ENCODE assay signal across 8 cellular contexts in genomic region chr15:75335705-75336355, GRCh38. TPM values are rescaled to one million over a fixed set of nuclear protein-coding genes. Genes with fewer than 3 reads are reported as not detected.
DNase-seq lines count a peak whose midpoint lies in the region; ATAC-seq and TF ChIP-seq lines count a peak whose summit lies in the region.

Gene COMMD4 (plus strand): TSS chr15:75336063. CDS start chr15:75336090, 27 bp downstream.

- peak within 1 kb of the TSS; percentile 90 for H3K4me3 Mint-ChIP-seq in activated T-cell treated with anti-CD3 and anti-CD28 coated beads, Interleukin-2, amount 50 U/mL, for 4 hours

- peak within 1 kb of the TSS; percentile 81 for H3K4me2 ChIP-seq in PC-9

- DNase-seq in SIG-M5 treated with dmso at 0.1 percent for 504 hours (lab: John Stamatoyannopoulos, UW; ENCODE audit: unreplicated experiment) (peak; percentile 77), SIG-M5 (lab: John Stamatoyannopoulos, UW) (no peak), HuH-7.5 (ENCODE audit: low spot score) (peak; percentile 82), PC-9 (peak; percentile 85 to 92)
- peak; percentile 54 for DNase-seq in activated T-cell treated with anti-CD3 and anti-CD28 coated beads, Interleukin-2, amount 50 U/mL, for 4 hours
- DNase-seq in stimulated activated CD8-positive, alpha-beta memory T cell treated with anti-CD3 and anti-CD28 coated beads, Interleukin-4, amount 100 ng/mL, for 24 hours (ENCODE audit: low read depth) = peak; percentile 74

- H4K20me1 ChIP-seq in PC-9 (ENCODE audit: insufficient read depth) = no peaks in the 10 kb centered on the region

- H3K4me1 ChIP-seq in PC-9 (replicated peaks; ENCODE audit: insufficient read depth) (peaks cover 15% of the 10 kb centered on the region; the same call in 1 of the 2 replicates), esophagus (ENCODE audit: control insufficient read depth in 2 of 2, insufficient read depth in 2 of 2, low read length in 1 of 2) (peaks cover 0 to 4% of the 10 kb centered on the region in 2 donors), mucosa of rectum (ENCODE audit: control insufficient read depth in 2 of 2, insufficient read depth in 2 of 2, low read length in 2 of 2) (peaks cover 8 to 15% of the 10 kb centered on the region in 2 donors)

- H3K79me2 ChIP-seq in PC-9 (ENCODE audit: low read depth) = peaks cover 10% of the 10 kb centered on the region; the same call in 1 of the 2 replicates

- no TSS peak for BruUV-seq in PC-9 (replicated peaks; lab: Mats Ljungman, UMichigan)

- H2AFZ ChIP-seq in PC-9 = peak within 1 kb of the TSS; percentile 80

- H3K9me3 ChIP-seq in PC-9 (ENCODE audit: insufficient read depth, low read depth) (no peaks in the 10 kb centered on the region), esophagus (ENCODE audit: control insufficient read depth in 2 of 2, insufficient read depth in 1 of 2, low read depth in 1 of 2, low read length in 1 of 2) (no peaks in the 10 kb centered on the region), mucosa of rectum (ENCODE audit: control insufficient read depth in 2 of 2, low read length in 2 of 2) (no peaks in the 10 kb centered on the region)

- no peak for TF ChIP-seq CTCF in PC-9 (conservative IDR thresholded peaks at IDR 0.05)

- ATAC-seq in activated T-cell treated with anti-CD3 and anti-CD28 coated beads, Interleukin-2, amount 50 U/mL, for 4 hours = peak; percentile 86 to 89

- peaks cover 10% of the 10 kb centered on the region for H3K36me3 Mint-ChIP-seq in activated T-cell treated with anti-CD3 and anti-CD28 coated beads, Interleukin-2, amount 50 U/mL, for 4 hours (ENCODE audit: insufficient read depth)

- H3K27ac ChIP-seq in PC-9 (0 out of 2 replicates have a peak within 1 kb of the TSS, but pooled peaks have one; percentile 2), esophagus (ENCODE audit: low read depth in 2 of 2, low read length in 1 of 2) (peak within 1 kb of the TSS in 1 of 2 donors; percentile 80), mucosa of rectum (ENCODE audit: low read depth in 2 of 2, low read length in 2 of 2) (peak within 1 kb of the TSS in 1 of 2 donors; percentile 9)

- no peaks in the 10 kb centered on the region for H3K9me2 ChIP-seq in PC-9 (ENCODE audit: insufficient read depth)

- H3K9me3 Mint-ChIP-seq in activated T-cell treated with anti-CD3 and anti-CD28 coated beads, Interleukin-2, amount 50 U/mL, for 4 hours = no peaks in the 10 kb centered on the region

- no peaks in the 10 kb centered on the region; the same call in 1 of the 2 replicates for H3K36me3 ChIP-seq in PC-9 (ENCODE audit: low read depth)
- H3K36me3 ChIP-seq in esophagus (ENCODE audit: control insufficient read depth in 2 of 2, insufficient read depth in 2 of 2, low read length in 1 of 2) = peaks cover 0 to 10% of the 10 kb centered on the region in 2 donors
- H3K36me3 ChIP-seq in mucosa of rectum (ENCODE audit: control insufficient read depth in 2 of 2, insufficient read depth in 2 of 2, low read length in 2 of 2) = peaks cover 0 to 9% of the 10 kb centered on the region in 2 donors

- H3K9ac ChIP-seq in mucosa of rectum (ENCODE audit: low read depth in 1 of 2, low read length in 2 of 2) = peak within 1 kb of the TSS; percentile 73 to 75

- intact Hi-C loops in PC-9 (cut with micrococcal nuclease; ENCODE audit: unreplicated experiment) = no loop called here

- H3F3A ChIP-seq in PC-9 (ENCODE audit: insufficient read depth, low read depth) = no peaks in the 10 kb centered on the region; the same call in 1 of the 2 replicates

- H3K27me3 Mint-ChIP-seq in activated T-cell treated with anti-CD3 and anti-CD28 coated beads, Interleukin-2, amount 50 U/mL, for 4 hours (ENCODE audit: low read depth) = no peaks in the 10 kb centered on the region

- H3K27me3 ChIP-seq in PC-9 (ENCODE audit: insufficient read depth, low read depth) (no peaks in the 10 kb centered on the region), esophagus (ENCODE audit: control insufficient read depth in 1 of 2, insufficient read depth in 2 of 2, low read length in 2 of 2) (no peaks in the 10 kb centered on the region), mucosa of rectum (ENCODE audit: control insufficient read depth in 2 of 2, insufficient read depth in 2 of 2, low read length in 2 of 2) (no peaks in the 10 kb centered on the region)

- peaks cover 20% of the 10 kb centered on the region for H3K4me1 Mint-ChIP-seq in activated T-cell treated with anti-CD3 and anti-CD28 coated beads, Interleukin-2, amount 50 U/mL, for 4 hours (ENCODE audit: low read depth)

- H3K4me3 ChIP-seq in PC-9 (peak within 1 kb of the TSS; percentile 63), esophagus (ENCODE audit: low read depth in 1 of 2, low read length in 2 of 2) (peak within 1 kb of the TSS; percentile 60 to 78), mucosa of rectum (ENCODE audit: low read length in 2 of 2) (peak within 1 kb of the TSS; percentile 73 to 85)

- POLR2A ChIA-PET in PC-9 (lab: Charles Lee; ENCODE audit: unreplicated experiment) = interaction anchor here (0.7 kb wide), 1 partner anchor 460 kb away, joined by 3 read pairs; no protein-coding TSS in a partner anchor

- WGBS in esophagus, 2 donors = 0 to 1% methylated on average over 42 of the region's 42 CpGs

- CTCF ChIA-PET in PC-9 (lab: Charles Lee) = no interaction called here

RNA-seq across cellular contexts. Expression of gene COMMD4, which starts in this region (rescaled TPM):
- 132 and 156 TPM in 2 replicates for total RNA-seq in PC-9 (2021)
- total RNA-seq in activated T-cell treated with anti-CD3 and anti-CD28 coated beads, Interleukin-2, amount 50 U/mL, for 4 hours = 10 to 100 TPM; 78.3 to 84.4 (median 79.9) TPM
- polyA plus RNA-seq in esophagus = 10 to 100 TPM; 52.4 to 66.1 TPM
